In genomic region chr16:67641779-67642708, GRCh38 we compare ENCODE assay signal across 13 cellular contexts. TPM values are rescaled to one million over a fixed set of nuclear protein-coding genes. Genes with fewer than 3 reads are reported as not detected.
DNase-seq lines count a peak whose midpoint lies in the region; FAIRE-seq and TF ChIP-seq lines count a peak whose summit lies in the region.
"Had no signal": no experiment of that assay in that cellular context is flagged by ENCODE, and none has a peak within 500 bp of the region (broad histone marks: within the 10 kb centered on the region; RNA-seq: fewer than 3 reads in every experiment).

No MANE protein-coding gene starts in this region.

- intact Hi-C loops in activated CD4-positive, alpha-beta T cell treated with anti-CD3 and anti-CD28 coated beads, Interleukin-2, amount 10 ng/mL, durations not matched to agents 24 days and 14 days (cut with micrococcal nuclease): no loop called here
- intact Hi-C loops in transverse colon (cut with DNase I; ENCODE audit: low total_unique reads): loop anchor here (5.0 kb wide), 1 partner anchor 95 kb away; no protein-coding TSS in a partner anchor

- H2AK5ac ChIP-seq in H1 (ENCODE audit: low read depth, low read length): no peak overlapping the region

- H4K91ac ChIP-seq in H1 (replicated peaks; ENCODE audit: insufficient read length, low read length): no peak overlapping the region

- TF ChIP-seq RAD21 in H1 (IDR thresholded peaks at IDR 0.05 in 1 of 2, conservative IDR thresholded peaks at IDR 0.05 in 1 of 2; ENCODE audit: low read depth in 2 of 2, low read length in 2 of 2): no peak

- H2BK15ac ChIP-seq in H1 (ENCODE audit: low read length): no peak overlapping the region

- H3K9ac ChIP-seq in H1 (replicated peaks in 1 of 4; ENCODE audit: extremely low read depth in 1 of 4, low read depth in 3 of 4, low read length in 3 of 4): no peak overlapping the region

- H2BK5ac ChIP-seq in H1 (ENCODE audit: low read depth, low read length): no peak overlapping the region

- peaks cover 20% of the 10 kb centered on the region for H3K36me3 Mint-ChIP-seq in activated CD4-positive, alpha-beta T cell treated with anti-CD3 and anti-CD28 coated beads, Interleukin-2, amount 10 ng/mL, durations not matched to agents 24 days and 14 days (ENCODE audit: low read depth)

- no peak overlapping the region for H4K5ac ChIP-seq in H1 (ENCODE audit: insufficient read length, low read depth, low read length)

- no peak overlapping the region for H3K27ac Mint-ChIP-seq in activated CD4-positive, alpha-beta T cell treated with anti-CD3 and anti-CD28 coated beads, Interleukin-2, amount 10 ng/mL, durations not matched to agents 24 days and 14 days
- H3K27ac Mint-ChIP-seq: T-helper 17 cell had no signal

- no peak for TF ChIP-seq POLR2A in H1 (IDR thresholded peaks at IDR 0.05; ENCODE audit: control extremely low read depth in 1 of 2, low read depth in 2 of 2, low read length in 2 of 2)
- no peak for TF ChIP-seq POLR2A in transverse colon (IDR thresholded peaks at IDR 0.05)

- no peak overlapping the region for H3K4me2 ChIP-seq in H1 (ENCODE audit: insufficient read depth in 1 of 2, low read depth in 2 of 2, low read length in 2 of 2)

- no peaks in the 10 kb centered on the region for H3K27me3 Mint-ChIP-seq in activated CD4-positive, alpha-beta T cell treated with anti-CD3 and anti-CD28 coated beads, Interleukin-2, amount 10 ng/mL, durations not matched to agents 24 days and 14 days
- H3K27me3 Mint-ChIP-seq: T-helper 17 cell had no signal

- no peaks in the 10 kb centered on the region for H3K79me2 ChIP-seq in H1 (ENCODE audit: control insufficient read depth in 1 of 2, insufficient read depth in 2 of 2, low read length in 2 of 2)

- no peak overlapping the region for H2AFZ ChIP-seq in H1 (ENCODE audit: low read length)

- DNase-seq in Ammon's horn (ENCODE audit: low spot score) (peak; percentile 84), NCI-H2196 treated with DMSO at 0.1 percent for 48 hours (lab: John Stamatoyannopoulos, UW; ENCODE audit: unreplicated experiment) (peak; percentile 51), H1 (ENCODE audit: low read depth in 1 of 2, low spot score in 2 of 2) (no peak), medulla oblongata (ENCODE audit: extremely low spot score) (peak; percentile 87), NCI-H526 (lab: John Stamatoyannopoulos, UW) (no peak), SKM-1 (lab: John Stamatoyannopoulos, UW; ENCODE audit: unreplicated experiment) (no peak), transverse colon (no peak)
- DNase-seq in activated CD4-positive, alpha-beta T cell treated with anti-CD3 and anti-CD28 coated beads, Interleukin-2, amount 10 ng/mL, durations not matched to agents 24 days and 14 days: no peak
- DNase-seq: activated naive CD4-positive, alpha-beta T cell treated with anti-CD3 and anti-CD28 coated beads, Interleukin-2, amount 50 U/mL, for 16 hours; Caco-2; NCI-H1105; T-helper 17 cell had no signal

- H3K56ac ChIP-seq in H1 (replicated peaks; ENCODE audit: insufficient read length, low read depth, low read length): no peak overlapping the region

- H3K27ac ChIP-seq in H1 (ENCODE audit: low read depth, low read length): no peak overlapping the region
- peak overlapping the region in 1 of 4 donors; percentile 23 for H3K27ac ChIP-seq in transverse colon

- peaks cover 6% of the 10 kb centered on the region; the same call in 1 of the 2 replicates for H3K23me2 ChIP-seq in H1 (ENCODE audit: low read depth, low read length)

- POLR2A ChIA-PET in H1 (lab: Charles Lee; ENCODE audit: partially characterized antibody): interaction anchor here (0.8 to 4.5 kb wide), 11 partner anchors 44 to 203 kb away, joined by 3 to 27 read pairs (median 3); partner anchors contain the start of gene CTCF

- no peak overlapping the region for H3K23ac ChIP-seq in H1 (ENCODE audit: insufficient read length)

- H2BK12ac ChIP-seq in H1 (ENCODE audit: low read depth, low read length): no peak overlapping the region

- H3K9me3 Mint-ChIP-seq in activated CD4-positive, alpha-beta T cell treated with anti-CD3 and anti-CD28 coated beads, Interleukin-2, amount 10 ng/mL, durations not matched to agents 24 days and 14 days: no peaks in the 10 kb centered on the region

- no peaks in the 10 kb centered on the region for H3K9me3 ChIP-seq in H1 (ENCODE audit: insufficient read depth in 2 of 2, low read depth in 1 of 2, low read length in 1 of 2)
- H3K9me3 ChIP-seq in transverse colon: no peaks in the 10 kb centered on the region
- H3K9me3 ChIP-seq: Caco-2 had no signal

- H2BK20ac ChIP-seq in H1 (ENCODE audit: low read length): 0 out of 2 replicates have a peak overlapping the region, but pooled peaks have one; percentile 13

- H3K4ac ChIP-seq in H1 (replicated peaks; ENCODE audit: insufficient read length, low read depth, low read length): no peak overlapping the region

- CTCF ChIA-PET in H1 (lab: Charles Lee; ENCODE audit: partially characterized antibody): interaction anchor here (0.6 to 18.0 kb wide), 18 partner anchors 9 to 201 kb away, joined by 3 to 202 read pairs (median 4); partner anchors contain the start of genes ACD, C16orf86, CTCF and ENKD1

- TF ChIP-seq CTCF in H1 (IDR thresholded peaks at IDR 0.05; ENCODE audit: control extremely low read depth in 1 of 3, insufficient read depth in 1 of 3, low read depth in 1 of 3, low read length in 3 of 3): no peak
- TF ChIP-seq CTCF in transverse colon (IDR thresholded peaks at IDR 0.05): no peak

- H2BK120ac ChIP-seq in H1 (replicated peaks; ENCODE audit: low read depth, low read length): no peak overlapping the region

- H3K4me1 Mint-ChIP-seq in activated CD4-positive, alpha-beta T cell treated with anti-CD3 and anti-CD28 coated beads, Interleukin-2, amount 10 ng/mL, durations not matched to agents 24 days and 14 days: peaks cover 12% of the 10 kb centered on the region

- H4K8ac ChIP-seq in H1 (ENCODE audit: extremely low read depth, insufficient read depth, low read length): no peak overlapping the region; the same call in 1 of the 2 replicates

- WGBS in H1 (ENCODE audit: extremely low coverage in 1 of 2, insufficient coverage in 1 of 2, insufficient read length in 1 of 2, insufficient replicate concordance in 2 of 2, low coverage in 1 of 2, low lambda C conversion rate in 2 of 2, missing lambda C conversion rate in 1 of 2), 2 experiments: 81% methylated on average over 10 of the region's 10 CpGs; no CpG with 5 or more reads in 1 of the 2 experiments
- WGBS in transverse colon (ENCODE audit: low coverage in 1 of 2), 2 donors: 38 to 51% methylated on average over 1 to 5 of the region's 10 CpGs

- H3K27me3 ChIP-seq in H1 (replicated peaks in 1 of 4; ENCODE audit: control insufficient read depth in 3 of 4, extremely low read depth in 1 of 4, insufficient read depth in 3 of 4, low read length in 3 of 4) (peaks cover 0 to 11% (median 6%) of the 10 kb centered on the region in 4 experiments; a peak in 4 of 7 replicates), transverse colon (peaks cover 34% of the 10 kb centered on the region)

- H3K79me1 ChIP-seq in H1 (ENCODE audit: low read depth, low read length): no peaks in the 10 kb centered on the region

- no peak for FAIRE-seq in H1 (lab: Jason Lieb, UNC)
- FAIRE-seq: urothelium cell line had no signal

- H3K36me3 ChIP-seq in H1 (ENCODE audit: control insufficient read depth in 2 of 4, insufficient read depth in 4 of 4, low read length in 3 of 4): peaks cover 4 to 20% (median 12%) of the 10 kb centered on the region in 4 experiments; a peak in 7 of 8 replicates
- peaks cover 0 to 20% (median 9%) of the 10 kb centered on the region in 4 donors for H3K36me3 ChIP-seq in transverse colon

- H4K20me1 ChIP-seq in H1 (replicated peaks in 1 of 2; ENCODE audit: control insufficient read depth in 1 of 2, insufficient read depth in 2 of 2, low read length in 2 of 2): peaks cover 0 to 1% of the 10 kb centered on the region in 2 experiments

- H3K4me3 Mint-ChIP-seq in activated CD4-positive, alpha-beta T cell treated with anti-CD3 and anti-CD28 coated beads, Interleukin-2, amount 10 ng/mL, durations not matched to agents 24 days and 14 days: no peak overlapping the region
- H3K4me3 Mint-ChIP-seq: T-helper 17 cell had no signal

- H3K4me3 ChIP-seq in H1 (ENCODE audit: extremely low read depth in 1 of 4, insufficient read depth in 2 of 4, low read depth in 3 of 4, low read length in 4 of 4) (no peak overlapping the region), transverse colon (no peak overlapping the region)

- peaks cover 0 to 9% (median 2%) of the 10 kb centered on the region in 4 experiments; a peak in 5 of 7 replicates for H3K4me1 ChIP-seq in H1 (replicated peaks in 1 of 4; ENCODE audit: control insufficient read depth in 3 of 4, insufficient read depth in 4 of 4, low read length in 3 of 4)
- H3K4me1 ChIP-seq in transverse colon: peaks cover 0 to 18% (median 8%) of the 10 kb centered on the region in 4 donors

- in situ Hi-C loops in transverse colon (cut with MboI; ENCODE audit: low pct_ligation_motif_present in 1 of 4, low pct_unique_long_range_greater_than_20kb in 1 of 4, low sequenced_read_pairs in 3 of 4): loop anchor here in 1 of 4 donors (10.0 kb wide), 1 partner anchor 87 kb away; no protein-coding TSS in a partner anchor

- no peak overlapping the region for H3K18ac ChIP-seq in H1 (ENCODE audit: extremely low read depth, low read length)

- TF ChIP-seq EP300 in H1 (IDR thresholded peaks at IDR 0.05; ENCODE audit: borderline replicate concordance in 1 of 2, low read depth in 2 of 2, low read length in 2 of 2) (no peak), transverse colon (IDR thresholded peaks at IDR 0.05; ENCODE audit: low read depth) (no peak)

- H3K14ac ChIP-seq in H1 (ENCODE audit: insufficient read length): no peak overlapping the region

RNA-seq across cellular contexts. Expression of gene CARMIL2, which starts 2.9 kb away (rescaled TPM):
- 34.5 and 36.7 TPM in 2 replicates for total RNA-seq in H1 (2021; fragmentation: NEBNext Ultra II Directional; extraction: Animal tissue kit (Norgen Biotek cat#: 25700))
- 15.7 and 29.8 TPM in 2 replicates for polyA plus RNA-seq in H1 (2011; rRNA removed)
- 16.3 TPM for polyA plus RNA-seq in H1 (2011; cell fraction: cytosol; rRNA removed)
- polyA plus RNA-seq in H1 (2011; cell fraction: nucleus; rRNA removed): 110 TPM
- polyA plus RNA-seq in H1 (2012, experiment 1 of 2): 15.1 to 29.6 TPM (median 24.7 TPM) in 4 replicates
- polyA plus RNA-seq in H1 (2012, experiment 2 of 2): 20.2 TPM
- 26.1 TPM for polyA plus RNA-seq in H1 (2013, experiment 1 of 2)
- polyA plus RNA-seq in H1 (2013, experiment 2 of 2): 23.1 TPM
- 10.4 and 13.2 TPM in 2 replicates for polyA minus RNA-seq in H1 (2011; rRNA and poly(A)+ RNA removed)
- polyA minus RNA-seq in H1 (2011; cell fraction: cytosol; rRNA and poly(A)+ RNA removed): 17.1 TPM
- polyA minus RNA-seq in H1 (2011; cell fraction: nucleus; rRNA and poly(A)+ RNA removed): 35.2 TPM
- 219 and 229 TPM in 2 replicates for total RNA-seq in activated CD4-positive, alpha-beta T cell treated with anti-CD3 and anti-CD28 coated beads, Interleukin-2, amount 10 ng/mL, durations not matched to agents 24 days and 14 days
- 1 to 10 TPM in 2 of 4 donors, under 1 TPM in 1, not detected in 1; 0.96 to 9.0 (median 7.6) TPM for total RNA-seq in transverse colon

RNA-seq across cellular contexts. Expression of gene ACD, which starts 18.0 kb away (rescaled TPM):
- 34.8 and 35.8 TPM in 2 replicates for total RNA-seq in H1 (2021; fragmentation: NEBNext Ultra II Directional; extraction: Animal tissue kit (Norgen Biotek cat#: 25700))
- 58.0 and 81.7 TPM in 2 replicates for polyA plus RNA-seq in H1 (2011; rRNA removed)
- polyA plus RNA-seq in H1 (2011; cell fraction: cytosol; rRNA removed): 34.3 TPM
- polyA plus RNA-seq in H1 (2011; cell fraction: nucleus; rRNA removed): 79.1 TPM
- polyA plus RNA-seq in H1 (2012, experiment 1 of 2): 37.3 to 46.0 TPM (median 44.3 TPM) in 4 replicates
- polyA plus RNA-seq in H1 (2012, experiment 2 of 2): 52.7 TPM
- polyA plus RNA-seq in H1 (2013, experiment 1 of 2): 38.0 TPM
- 35.8 TPM for polyA plus RNA-seq in H1 (2013, experiment 2 of 2)
- polyA minus RNA-seq in H1 (2011; rRNA and poly(A)+ RNA removed): 18.5 and 23.8 TPM in 2 replicates
- 28.0 TPM for polyA minus RNA-seq in H1 (2011; cell fraction: cytosol; rRNA and poly(A)+ RNA removed)
- 26.7 TPM for polyA minus RNA-seq in H1 (2011; cell fraction: nucleus; rRNA and poly(A)+ RNA removed)
- 54.0 and 55.1 TPM in 2 replicates for total RNA-seq in activated CD4-positive, alpha-beta T cell treated with anti-CD3 and anti-CD28 coated beads, Interleukin-2, amount 10 ng/mL, durations not matched to agents 24 days and 14 days
- 10 to 100 TPM in 3 of 4 donors, 1 to 10 TPM in 1; 2.0 to 76.3 (median 15.7) TPM for total RNA-seq in transverse colon

RNA-seq across cellular contexts. Expression of gene PARD6A, which starts 18.7 kb away (rescaled TPM):
- total RNA-seq in H1 (2021; fragmentation: NEBNext Ultra II Directional; extraction: Animal tissue kit (Norgen Biotek cat#: 25700)): 14.4 and 15.1 TPM in 2 replicates
- polyA plus RNA-seq in H1 (2011; rRNA removed): 21.8 and 28.6 TPM in 2 replicates
- 16.3 TPM for polyA plus RNA-seq in H1 (2011; cell fraction: cytosol; rRNA removed)
- polyA plus RNA-seq in H1 (2011; cell fraction: nucleus; rRNA removed): 19.6 TPM
- 7.8 to 16.8 TPM (median 12.8 TPM) in 4 replicates for polyA plus RNA-seq in H1 (2012, experiment 1 of 2)
- 19.7 TPM for polyA plus RNA-seq in H1 (2012, experiment 2 of 2)
- 11.5 TPM for polyA plus RNA-seq in H1 (2013, experiment 1 of 2)
- polyA plus RNA-seq in H1 (2013, experiment 2 of 2): 11.4 TPM
- polyA minus RNA-seq in H1 (2011; rRNA and poly(A)+ RNA removed): 5.2 and 6.0 TPM in 2 replicates
- 4.8 TPM for polyA minus RNA-seq in H1 (2011; cell fraction: cytosol; rRNA and poly(A)+ RNA removed)
- 5.4 TPM for polyA minus RNA-seq in H1 (2011; cell fraction: nucleus; rRNA and poly(A)+ RNA removed)
- total RNA-seq in activated CD4-positive, alpha-beta T cell treated with anti-CD3 and anti-CD28 coated beads, Interleukin-2, amount 10 ng/mL, durations not matched to agents 24 days and 14 days: 13.5 and 14.0 TPM in 2 replicates
- 10 to 100 TPM in 2 of 4 donors, 1 to 10 TPM in 2; 6.3 to 36.7 (median 9.4) TPM for total RNA-seq in transverse colon

RNA-seq across cellular contexts. Expression of gene ENKD1, which starts 24.5 kb away (rescaled TPM):
- 9.6 and 12.9 TPM in 2 replicates for total RNA-seq in H1 (2021; fragmentation: NEBNext Ultra II Directional; extraction: Animal tissue kit (Norgen Biotek cat#: 25700))
- polyA plus RNA-seq in H1 (2011; rRNA removed): 16.0 and 16.1 TPM in 2 replicates
- 15.7 TPM for polyA plus RNA-seq in H1 (2011; cell fraction: cytosol; rRNA removed)
- polyA plus RNA-seq in H1 (2011; cell fraction: nucleus; rRNA removed): 28.3 TPM
- polyA plus RNA-seq in H1 (2012, experiment 1 of 2): 10.8 to 13.3 TPM (median 11.6 TPM) in 4 replicates
- polyA plus RNA-seq in H1 (2012, experiment 2 of 2): 8.8 TPM
- polyA plus RNA-seq in H1 (2013, experiment 1 of 2): 9.3 TPM
- polyA plus RNA-seq in H1 (2013, experiment 2 of 2): 8.1 TPM
- polyA minus RNA-seq in H1 (2011; rRNA and poly(A)+ RNA removed): 1.3 and 2.9 TPM in 2 replicates
- 5.9 TPM for polyA minus RNA-seq in H1 (2011; cell fraction: cytosol; rRNA and poly(A)+ RNA removed)
- 9.0 TPM for polyA minus RNA-seq in H1 (2011; cell fraction: nucleus; rRNA and poly(A)+ RNA removed)
- total RNA-seq in activated CD4-positive, alpha-beta T cell treated with anti-CD3 and anti-CD28 coated beads, Interleukin-2, amount 10 ng/mL, durations not matched to agents 24 days and 14 days: 12.7 and 13.8 TPM in 2 replicates
- total RNA-seq in transverse colon: 10 to 100 TPM; 12.5 to 20.9 (median 15.3) TPM

RNA-seq across cellular contexts. Expression of gene C16orf86, which starts 24.6 kb away (rescaled TPM):
- 2.0 and 2.3 TPM in 2 replicates for total RNA-seq in H1 (2021; fragmentation: NEBNext Ultra II Directional; extraction: Animal tissue kit (Norgen Biotek cat#: 25700))
- polyA plus RNA-seq in H1 (2011; rRNA removed): 1.4 and 2.4 TPM in 2 replicates
- polyA plus RNA-seq in H1 (2011; cell fraction: cytosol; rRNA removed): 3.3 TPM
- 4.8 TPM for polyA plus RNA-seq in H1 (2011; cell fraction: nucleus; rRNA removed)
- 1.3 to 2.3 TPM (median 1.7 TPM) in 4 replicates for polyA plus RNA-seq in H1 (2012, experiment 1 of 2)
- 2.9 TPM for polyA plus RNA-seq in H1 (2012, experiment 2 of 2)
- polyA plus RNA-seq in H1 (2013, experiment 1 of 2): 1.8 TPM
- polyA plus RNA-seq in H1 (2013, experiment 2 of 2): 1.6 TPM
- polyA minus RNA-seq in H1 (2011; rRNA and poly(A)+ RNA removed): 0.20 and 0.47 TPM in 2 replicates
- 2.2 TPM for polyA minus RNA-seq in H1 (2011; cell fraction: cytosol; rRNA and poly(A)+ RNA removed)
- 0.80 TPM for polyA minus RNA-seq in H1 (2011; cell fraction: nucleus; rRNA and poly(A)+ RNA removed)
- total RNA-seq in activated CD4-positive, alpha-beta T cell treated with anti-CD3 and anti-CD28 coated beads, Interleukin-2, amount 10 ng/mL, durations not matched to agents 24 days and 14 days: 0.68 and 1.5 TPM in 2 replicates
- total RNA-seq in transverse colon: 1 to 10 TPM in 3 of 4 donors, under 1 TPM in 1; 0.60 to 7.1 (median 4.4) TPM

Comparison
In these comparisons a context has a peak if more than half of its experiments do, and no peak if none do; other contexts are left out.
1. DNase-seq: peak in Ammon's horn (single experiment), NCI-H2196 treated with DMSO at 0.1 percent for 48 hours (single experiment) and medulla oblongata (single experiment); none in H1 (0 of 2), NCI-H526 (0 of 2), SKM-1 (single experiment), activated CD4-positive, alpha-beta T cell treated with anti-CD3 and anti-CD28 coated beads, Interleukin-2, amount 10 ng/mL, durations not matched to agents 24 days and 14 days (single experiment) and transverse colon (single experiment).